Comparison of ENCODE assay signal across 14 cellular contexts in the genomic region with DNA sequence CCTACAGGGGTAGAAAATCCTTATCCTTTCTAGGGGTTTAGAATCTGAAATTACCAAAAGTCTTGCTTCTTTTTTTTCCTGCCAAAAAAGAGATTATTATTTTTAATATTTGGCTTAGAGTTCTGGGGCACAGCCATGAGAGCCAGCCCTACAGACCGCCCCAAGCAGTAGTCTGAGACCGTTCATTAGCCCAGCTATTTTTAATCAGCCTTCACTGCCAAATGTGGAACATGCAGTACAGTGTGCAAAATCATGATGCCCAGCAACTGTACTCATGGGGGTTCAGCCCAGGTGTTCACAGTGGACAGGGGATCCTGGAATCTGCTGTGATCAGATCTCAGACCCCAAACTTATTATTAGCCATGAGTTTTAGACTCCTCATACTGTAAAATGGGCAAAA.
DNase-seq lines count a peak whose midpoint lies in the region; ATAC-seq, FAIRE-seq and TF ChIP-seq lines count a peak whose summit lies in the region.
"Had no signal": no experiment of that assay in that cellular context is flagged by ENCODE, and none has a peak within 500 bp of the region (broad histone marks: within the 10 kb centered on the region; RNA-seq: fewer than 3 reads in every experiment).

No MANE protein-coding gene starts in this region.

- in situ Hi-C loops in gastrocnemius medialis (cut with MboI; ENCODE audit: low sequenced_read_pairs in 4 of 4): loop anchor here in 1 of 4 donors (10.0 kb wide), 1 partner anchor 154 kb away; no protein-coding TSS in a partner anchor

- H3K36me3 ChIP-seq in body of pancreas (replicated peaks in 1 of 2; ENCODE audit: insufficient read depth in 1 of 2, low read depth in 2 of 2) (no peaks in the 10 kb centered on the region), gastrocnemius medialis (no peaks in the 10 kb centered on the region)
- H3K36me3 ChIP-seq: BE2C had no signal

- no peak for TF ChIP-seq POLR2A in body of pancreas (IDR thresholded peaks at IDR 0.05)
- TF ChIP-seq POLR2A in gastrocnemius medialis (IDR thresholded peaks at IDR 0.05): no peak

- H3K9me3 ChIP-seq in body of pancreas (no peaks in the 10 kb centered on the region), gastrocnemius medialis (no peaks in the 10 kb centered on the region)
- H3K9me3 ChIP-seq: BE2C had no signal

- TF ChIP-seq CTCF in body of pancreas (IDR thresholded peaks at IDR 0.05) (no peak), gastrocnemius medialis (IDR thresholded peaks at IDR 0.05 in 4 of 5, conservative IDR thresholded peaks at IDR 0.05 in 1 of 5) (no peak)

- intact Hi-C loops in body of pancreas (cut with DNase I): no loop called here
- intact Hi-C loops in left ventricle myocardium superior (cut with micrococcal nuclease): loop anchor here (10.0 kb wide), 1 partner anchor 154 kb away; no protein-coding TSS in a partner anchor
- intact Hi-C loops in gastrocnemius medialis (cut with DNase I; ENCODE audit: low total_unique reads): loop anchor here (2.0 kb wide), 1 partner anchor 156 kb away; no protein-coding TSS in a partner anchor

- H3K4me3 ChIP-seq in body of pancreas (no peak overlapping the region), gastrocnemius medialis (no peak overlapping the region)

- H3K27ac ChIP-seq in body of pancreas (peak overlapping the region in 3 of 4 donors; percentile 49 to 78 (median 76)), gastrocnemius medialis (peak overlapping the region in 1 of 4 donors; percentile 27)
- H3K27ac ChIP-seq: 22Rv1 had no signal

- H3K4me1 ChIP-seq in body of pancreas (peaks cover 47% of the 10 kb centered on the region), gastrocnemius medialis (peaks cover 0 to 21% of the 10 kb centered on the region in 2 donors)
- H3K4me1 ChIP-seq: BE2C had no signal

- H3K27me3 ChIP-seq in body of pancreas (no peaks in the 10 kb centered on the region), gastrocnemius medialis (no peaks in the 10 kb centered on the region)
- H3K27me3 ChIP-seq: BE2C had no signal

- peak; percentile 29 for DNase-seq in DMS 273 (lab: John Stamatoyannopoulos, UW; ENCODE audit: unreplicated experiment)
- no peak for DNase-seq in DMS 273 treated with DMSO at 0.1 percent for 48 hours (lab: John Stamatoyannopoulos, UW)
- DNase-seq in body of pancreas: no peak
- DNase-seq in left ventricle myocardium superior: peak; percentile 25
- DNase-seq in gastrocnemius medialis: no peak
- no peak for DNase-seq in A172 (ENCODE audit: low spot score)
- DNase-seq in urothelium cell line (ENCODE audit: low spot score): no peak
- no peak for DNase-seq in stimulated activated CD4-positive, alpha-beta T cell treated with anti-CD3 and anti-CD28 coated beads, Interleukin-4, amount 100 ng/mL, for 1 hour
- DNase-seq: BE2C, DMS153, GF-D8, SHP77 treated with DMSO at 0.1 percent for 48 hours had no signal

- WGBS in body of pancreas, 2 donors: 13 to 17% methylated on average over 2 of the region's 2 CpGs

- no peak for FAIRE-seq in urothelium cell line (lab: Jason Lieb, UNC)
- FAIRE-seq: H1 had no signal

- ATAC-seq in body of pancreas: peak; percentile 34
- ATAC-seq in left ventricle myocardium superior: peak; percentile 97
- ATAC-seq in gastrocnemius medialis: peak; percentile 38 to 48

Comparison
In these comparisons a context has a peak if more than half of its experiments do, and no peak if none do; other contexts are left out.
1. DNase-seq: peak in DMS 273 (single experiment) and left ventricle myocardium superior (single experiment); none in DMS 273 treated with DMSO at 0.1 percent for 48 hours (single experiment), body of pancreas (0 of 4), gastrocnemius medialis (0 of 2), A172 (single experiment), urothelium cell line (single experiment) and stimulated activated CD4-positive, alpha-beta T cell treated with anti-CD3 and anti-CD28 coated beads, Interleukin-4, amount 100 ng/mL, for 1 hour (single experiment).
2. ATAC-seq: peak in every context shown above with its lines; median percentile 97 in left ventricle myocardium superior; 43 in gastrocnemius medialis; 34 in body of pancreas.